ENCODE assay signal across 11 cellular contexts in genomic region chr6:75202676-75203131, GRCh38. TPM values are rescaled to one million over a fixed set of nuclear protein-coding genes. Genes with fewer than 3 reads are reported as not detected.
DNase-seq lines count a peak whose midpoint lies in the region; TF ChIP-seq lines count a peak whose summit lies in the region.
"Had no signal": no experiment of that assay in that cellular context is flagged by ENCODE, and none has a peak within 500 bp of the region (broad histone marks: within the 10 kb centered on the region; RNA-seq: fewer than 3 reads in every experiment).

No MANE protein-coding gene starts in this region.

- H3K27ac ChIP-seq in iPS-18a (ENCODE audit: low read length) (no peak overlapping the region), skin epidermis (peak overlapping the region in 13 of 21 experiments; percentile 5 to 70 (median 44)), thyroid gland (peak overlapping the region in 1 of 3 donors; percentile 20)
- H3K27ac ChIP-seq: SJCRH30 had no signal

- WGBS in thyroid gland, 2 donors = 57 to 67% methylated on average over 12 of the region's 12 CpGs

- H3K4me1 ChIP-seq in iPS-18a (ENCODE audit: control insufficient read depth, low read depth, low read length) (peaks cover 14% of the 10 kb centered on the region), thyroid gland (peaks cover 20 to 44% of the 10 kb centered on the region in 2 donors)

- intact Hi-C loops in thyroid gland (cut with DNase I) = no loop called here

- H3K27me3 ChIP-seq in iPS-18a (ENCODE audit: control insufficient read depth, insufficient read depth, low read length) (peaks cover 70% of the 10 kb centered on the region), thyroid gland (no peaks in the 10 kb centered on the region)
- H3K27me3 ChIP-seq: SJCRH30 had no signal

- TF ChIP-seq CTCF in thyroid gland (IDR thresholded peaks at IDR 0.05) = no peak

- peak overlapping the region; percentile 68 for H3K4me3 ChIP-seq in iPS-18a (ENCODE audit: low read length)
- peak overlapping the region; percentile 7 to 39 (median 16) for H3K4me3 ChIP-seq in skin epidermis
- H3K4me3 ChIP-seq in thyroid gland (replicated peaks in 1 of 3) = no peak overlapping the region
- H3K4me3 ChIP-seq: SJCRH30 had no signal

- H3K9me3 ChIP-seq in iPS-18a (ENCODE audit: control insufficient read depth, low read depth, low read length) (no peaks in the 10 kb centered on the region), thyroid gland (no peaks in the 10 kb centered on the region)
- H3K9me3 ChIP-seq: SJCRH30 had no signal

- H3K36me3 ChIP-seq in iPS-18a (ENCODE audit: control insufficient read depth, low read depth, low read length) = no peaks in the 10 kb centered on the region
- H3K36me3 ChIP-seq in thyroid gland = no peaks in the 10 kb centered on the region
- H3K36me3 ChIP-seq: SJCRH30 had no signal

- no peak for TF ChIP-seq POLR2A in thyroid gland (IDR thresholded peaks at IDR 0.05)

- DNase-seq in H4 (ENCODE audit: low spot score) (peak; percentile 42), astrocyte of the hippocampus (ENCODE audit: low read depth, low spot score) (peak; percentile 27), HCEC 1CT (no peak), thyroid gland (no peak)
- no peak for DNase-seq in activated CD4-positive, CD25-positive, alpha-beta regulatory T cell treated with anti-CD3 and anti-CD28 coated beads, Interleukin-2, amount 50 U/mL, for 72 hours
- DNase-seq in activated CD4-positive, alpha-beta T cell treated with anti-CD3 and anti-CD28 coated beads for 4 hours = no peak
- DNase-seq: central memory CD4-positive, alpha-beta T cell; DMS79; SJCRH30 had no signal

- H3K9ac ChIP-seq in iPS-18a (ENCODE audit: low read length) = no peak overlapping the region

RNA-seq across cellular contexts. Expression of gene COL12A1, which starts 3.1 kb away (rescaled TPM):
- total RNA-seq in H4 (2014; rRNA removed; shearing (Covaris generic)) = 247 and 272 TPM in 2 replicates
- 10 to 100 TPM; 17.2 to 52.9 (median 27.0) TPM for total RNA-seq in thyroid gland

RNA-seq across cellular contexts. Expression of gene COX7A2, which starts 40.9 kb away (rescaled TPM):
- total RNA-seq in H4 (2014; rRNA removed; shearing (Covaris generic)) = 526 and 652 TPM in 2 replicates
- total RNA-seq in thyroid gland = 100 to 1,000 TPM; 136 to 578 (median 341) TPM

Comparison
In these comparisons a context has a peak if more than half of its experiments do, and no peak if none do; other contexts are left out.
1. DNase-seq: peak in H4 (single experiment) and astrocyte of the hippocampus (single experiment); none in HCEC 1CT (single experiment), activated CD4-positive, CD25-positive, alpha-beta regulatory T cell treated with anti-CD3 and anti-CD28 coated beads, Interleukin-2, amount 50 U/mL, for 72 hours (single experiment), thyroid gland (0 of 2) and activated CD4-positive, alpha-beta T cell treated with anti-CD3 and anti-CD28 coated beads for 4 hours (0 of 2).
2. H3K4me3 ChIP-seq: peak in iPS-18a (single experiment) and skin epidermis (7 of 7); none in thyroid gland (0 of 3).